Comparison of ENCODE assay signal across 12 cellular contexts in the genomic region with DNA sequence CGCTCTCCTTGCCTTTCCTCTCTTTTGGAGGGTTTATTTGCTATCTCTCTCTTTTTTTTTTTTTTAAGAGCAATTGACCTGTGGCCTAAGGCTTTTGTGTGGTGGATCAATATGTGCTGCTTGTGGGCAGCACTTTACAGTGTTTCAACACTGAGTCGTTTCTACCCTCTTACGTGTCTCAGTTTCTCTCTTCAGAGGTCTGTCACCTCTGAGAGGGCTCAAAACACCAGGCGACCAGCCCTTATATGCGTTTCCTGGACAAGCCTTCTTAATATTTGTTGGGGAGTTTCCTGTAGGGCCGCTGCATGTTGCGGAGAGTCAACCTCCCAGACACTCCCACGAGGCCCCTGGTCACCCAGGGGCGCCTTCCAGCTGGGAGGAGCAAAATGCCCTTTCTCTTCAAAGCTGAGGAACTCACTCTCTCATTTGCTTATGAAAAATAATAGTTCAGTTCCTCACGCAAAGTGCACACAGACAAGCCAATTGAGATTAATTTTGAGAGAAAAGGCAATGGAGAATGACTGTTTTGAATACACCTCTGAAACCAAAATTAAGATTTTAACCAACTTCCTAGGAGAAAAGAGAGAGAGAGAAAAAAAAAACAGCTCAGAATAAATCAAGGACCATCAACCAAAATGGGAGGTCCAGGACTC.
DNase-seq lines count a peak whose midpoint lies in the region; ATAC-seq and TF ChIP-seq lines count a peak whose summit lies in the region.
"Had no signal": no experiment of that assay in that cellular context is flagged by ENCODE, and none has a peak within 500 bp of the region (broad histone marks: within the 10 kb centered on the region; RNA-seq: fewer than 3 reads in every experiment).

No MANE protein-coding gene starts in this region.

- H3K27me3 ChIP-seq in aorta (ENCODE audit: control insufficient read depth in 1 of 2, insufficient read depth in 2 of 2, low read length in 1 of 2) = no peaks in the 10 kb centered on the region

- H3K4me1 ChIP-seq in aorta (ENCODE audit: control insufficient read depth in 1 of 2, insufficient read depth in 2 of 2, low read length in 2 of 2) = no peaks in the 10 kb centered on the region

- H3K4me3 ChIP-seq in aorta (ENCODE audit: low read length in 2 of 2) = no peak overlapping the region

- H3K4me1 Mint-ChIP-seq in central memory CD8-positive, alpha-beta T cell = peaks cover 9% of the 10 kb centered on the region
- H3K4me1 Mint-ChIP-seq in immature natural killer cell = peaks cover 2 to 7% of the 10 kb centered on the region in 2 donors

- intact Hi-C loops in aorta (cut with DNase I) = no loop called here

- peak; percentile 79 for ATAC-seq in GM21526 (IDR thresholded peaks at IDR 0.05; ENCODE audit: low FRiP score, unreplicated experiment)
- peak; percentile 90 for ATAC-seq in HG03159 (IDR thresholded peaks at IDR 0.05; ENCODE audit: unreplicated experiment)
- ATAC-seq in central memory CD8-positive, alpha-beta T cell (replicated peaks; ENCODE audit: extremely low read depth, poor library complexity, severe bottlenecking) = no peak
- no peak for ATAC-seq in aorta (ENCODE audit: low FRiP score)
- ATAC-seq: sciatic nerve had no signal

- no peak overlapping the region for H3K27ac ChIP-seq in aorta (ENCODE audit: low read depth in 1 of 2, low read length in 2 of 2)

- H3K36me3 ChIP-seq in aorta (ENCODE audit: control insufficient read depth in 1 of 2, insufficient read depth in 2 of 2, low read length in 1 of 2) = no peaks in the 10 kb centered on the region

- no peak for DNase-seq in central memory CD8-positive, alpha-beta T cell (ENCODE audit: low spot score in 2 of 2)
- no peak for DNase-seq in aorta
- no peak for DNase-seq in SIG-M5 (lab: John Stamatoyannopoulos, UW)
- DNase-seq in immature natural killer cell = no peak
- no peak for DNase-seq in stimulated activated naive CD4-positive, alpha-beta T cell (lab: John Stamatoyannopoulos, UW)
- DNase-seq: activated gamma-delta T cell treated with Interleukin-2 at 50 U/mL for 16 hours, DMS153, NCI-H446 treated with DMSO at 0.1 percent for 48 hours had no signal

- H3K4me3 Mint-ChIP-seq in central memory CD8-positive, alpha-beta T cell = no peak overlapping the region
- H3K4me3 Mint-ChIP-seq in immature natural killer cell = peak overlapping the region in 1 of 5 donors; percentile 15

- peak overlapping the region; percentile 62 for H3K27ac Mint-ChIP-seq in central memory CD8-positive, alpha-beta T cell (ENCODE audit: low read depth)
- H3K27ac Mint-ChIP-seq in immature natural killer cell = peak overlapping the region in 1 of 6 donors; percentile 47

- H3K9me3 ChIP-seq in aorta (ENCODE audit: control insufficient read depth, low read length) = no peaks in the 10 kb centered on the region

- 94 to 97% methylated on average over 10 of the region's 10 CpGs for WGBS in aorta, 2 donors

- TF ChIP-seq POLR2A in GM18526 (IDR thresholded peaks at IDR 0.05; ENCODE audit: extremely low read depth, insufficient read length) = peak; percentile 23

- no peaks in the 10 kb centered on the region for H3K36me3 Mint-ChIP-seq in central memory CD8-positive, alpha-beta T cell (ENCODE audit: insufficient read depth)
- no peaks in the 10 kb centered on the region for H3K36me3 Mint-ChIP-seq in immature natural killer cell

- no peaks in the 10 kb centered on the region for H3K9me3 Mint-ChIP-seq in central memory CD8-positive, alpha-beta T cell
- no peaks in the 10 kb centered on the region for H3K9me3 Mint-ChIP-seq in immature natural killer cell

- H3K27me3 Mint-ChIP-seq in central memory CD8-positive, alpha-beta T cell = no peaks in the 10 kb centered on the region
- H3K27me3 Mint-ChIP-seq in immature natural killer cell (ENCODE audit: low read depth in 3 of 3) = no peaks in the 10 kb centered on the region

Comparison
In these comparisons a context has a peak if more than half of its experiments do, and no peak if none do; other contexts are left out.
1. ATAC-seq: peak in GM21526 (single experiment) and HG03159 (single experiment); none in central memory CD8-positive, alpha-beta T cell (single experiment) and aorta (single experiment).